Comparison of ENCODE assay signal across 1 cellular context in the genomic region with DNA sequence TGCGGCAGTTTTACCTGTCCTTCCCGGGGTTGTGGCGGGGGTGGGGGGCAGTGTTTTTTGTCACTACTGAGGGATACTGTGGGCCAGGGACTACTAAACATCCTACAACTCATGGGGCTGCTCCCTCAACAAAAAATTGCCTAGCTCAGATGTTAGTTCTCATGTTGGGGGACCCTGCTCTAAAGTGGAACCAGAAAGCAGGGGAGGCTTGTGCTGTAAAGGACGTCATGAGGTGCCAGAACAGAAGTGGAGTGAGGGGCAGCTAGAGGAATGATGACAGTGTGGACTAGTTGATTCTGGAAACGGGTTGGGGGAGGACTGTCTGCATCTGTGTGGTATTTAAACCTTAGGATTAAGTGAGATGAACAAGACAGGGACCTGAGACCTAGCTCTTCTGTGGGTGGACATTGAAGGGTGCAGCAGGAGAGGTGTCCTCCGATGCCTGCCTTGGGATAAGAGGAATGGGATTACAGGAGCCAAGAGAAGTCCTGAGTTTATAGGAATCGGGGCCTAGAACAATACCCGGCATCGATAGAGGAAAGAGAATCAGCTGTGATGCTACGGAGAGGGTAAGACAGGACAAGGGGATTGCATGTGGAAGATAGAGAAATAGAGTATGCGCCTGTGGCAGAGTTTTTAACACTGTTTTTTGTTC.
TF ChIP-seq lines count a peak whose summit lies in the region.

No MANE protein-coding gene starts in this region.

TF ChIP-seq in H1, 55 proteins besides CTCF, POLR2A, EP300 and RAD21:
- TF ChIP-seq YY1 (IDR thresholded peaks at IDR 0.05; ENCODE audit: low read depth, low read length) (no peak), POLR2AphosphoS5 (IDR thresholded peaks at IDR 0.05; ENCODE audit: low read depth, low read length) (peak; percentile 33), SIX5 (IDR thresholded peaks at IDR 0.05; ENCODE audit: low read depth, low read length) (no peak), ATF3 (IDR thresholded peaks at IDR 0.05; ENCODE audit: insufficient read depth, low read depth, low read length) (no peak)
